8 cellular contexts compared by ENCODE assay signal in the genomic region with DNA sequence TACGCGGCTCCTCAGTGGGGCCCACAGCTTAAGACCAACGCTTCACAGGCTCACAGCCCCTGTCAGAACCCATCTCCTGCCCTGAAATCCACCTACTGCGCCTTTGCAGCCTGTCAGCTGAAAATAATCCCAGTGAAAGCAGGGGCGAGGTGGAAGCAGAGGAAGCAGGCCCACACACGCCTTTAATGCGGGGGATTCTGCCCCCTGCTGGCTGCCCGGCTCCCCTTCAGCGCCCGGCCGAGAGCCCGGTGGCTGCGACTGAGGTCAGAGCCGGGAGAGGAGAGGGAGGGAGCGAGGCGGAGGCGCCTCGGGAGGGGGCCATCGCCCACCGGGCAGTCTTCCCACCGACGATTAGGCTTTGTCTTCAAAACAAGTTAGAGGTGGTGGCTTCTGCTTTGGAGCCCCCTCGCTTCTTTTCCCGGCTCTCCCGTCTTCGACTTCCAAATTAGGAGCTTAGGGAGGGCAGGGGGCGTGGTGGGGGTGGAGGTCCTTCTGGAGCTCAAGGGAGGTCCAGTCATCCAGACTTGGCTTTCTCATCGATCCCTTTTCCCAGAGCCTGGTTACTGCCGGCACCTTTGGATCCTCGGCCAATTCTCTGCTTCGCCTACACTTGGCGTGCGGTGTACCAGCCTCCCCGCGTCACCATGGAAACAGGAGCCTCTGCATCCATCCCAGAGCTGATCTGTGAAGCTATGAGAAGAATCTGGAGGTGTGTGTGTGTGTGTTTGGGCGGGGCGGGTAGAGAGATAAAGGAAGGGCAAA. TPM values are rescaled to one million over a fixed set of nuclear protein-coding genes. Genes with fewer than 3 reads are reported as not detected.
DNase-seq lines count a peak whose midpoint lies in the region; ATAC-seq and TF ChIP-seq lines count a peak whose summit lies in the region.

No MANE protein-coding gene starts in this region.

- H3K9me3 ChIP-seq in Peyer's patch: no peaks in the 10 kb centered on the region

- H3K36me3 Mint-ChIP-seq in natural killer cell: no peaks in the 10 kb centered on the region

- H3K4me1 ChIP-seq in Peyer's patch: peaks cover 0 to 7% (median 2%) of the 10 kb centered on the region in 4 donors

- H3K4me3 Mint-ChIP-seq in natural killer cell: no peak overlapping the region

- H3K27ac ChIP-seq in Peyer's patch: no peak overlapping the region

- H3K27me3 Mint-ChIP-seq in natural killer cell (ENCODE audit: low read depth in 2 of 2): peaks cover 7 to 18% of the 10 kb centered on the region in 2 donors

- intact Hi-C loops in natural killer cell (cut with micrococcal nuclease): loop anchor here (1.0 to 5.0 kb wide), 2 partner anchors 38 to 139 kb away; no protein-coding TSS in a partner anchor

- peaks cover 0 to 5% of the 10 kb centered on the region in 2 donors for H3K4me1 Mint-ChIP-seq in natural killer cell

- ATAC-seq in natural killer cell: peak; percentile 83 to 99 (median 98)

- H3K4me3 ChIP-seq in Peyer's patch: peak overlapping the region; percentile 2 to 20 (median 11)

- H3K36me3 ChIP-seq in Peyer's patch: no peaks in the 10 kb centered on the region

- TF ChIP-seq CTCF in Peyer's patch (IDR thresholded peaks at IDR 0.05) (peak; percentile 64 to 92 (median 90)), natural killer cell (IDR thresholded peaks at IDR 0.05) (peak; percentile 90)

- TF ChIP-seq POLR2A in Peyer's patch (IDR thresholded peaks at IDR 0.05): no peak

- H3K27me3 ChIP-seq in Peyer's patch: no peaks in the 10 kb centered on the region

- DNase-seq in DMS 273 (lab: John Stamatoyannopoulos, UW; ENCODE audit: unreplicated experiment): peak; percentile 82
- DNase-seq in DMS 273 treated with DMSO at 0.1 percent for 48 hours (lab: John Stamatoyannopoulos, UW): no peak
- DNase-seq in KBM-7: peak; percentile 88
- DNase-seq in Peyer's patch: peak; percentile 61 to 89 (median 88)
- peak; percentile 50 for DNase-seq in activated T-helper 1 cell treated with Interleukin-2 at 50 U/mL for 16 hours (ENCODE audit: low read depth)
- DNase-seq in fibroblast of peridontal ligament (ENCODE audit: extremely low read depth): peak; percentile 65
- DNase-seq in natural killer cell: peak; percentile 70
- DNase-seq in stimulated activated CD8-positive, alpha-beta memory T cell treated with anti-CD3 and anti-CD28 coated beads, Interleukin-7, amount 100 ng/mL, for 48 hours (ENCODE audit: extremely low read depth in 1 of 2, low read depth in 1 of 2): peak; percentile 53 to 55

- no peak overlapping the region for H3K27ac Mint-ChIP-seq in natural killer cell

- H3K9me3 Mint-ChIP-seq in natural killer cell: no peaks in the 10 kb centered on the region

- in situ Hi-C loops in KBM-7 (cut with MboI; ENCODE audit: low pct_unique_long_range_greater_than_20kb, low sequenced_read_pairs): no loop called here

RNA-seq across cellular contexts. Expression of gene RND1, which starts 25.2 kb away (rescaled TPM):
- total RNA-seq in Peyer's patch (1 to 10 TPM in 2 of 4 donors, under 1 TPM in 1, not detected in 1; 0.80 to 2.2 (median 1.6) TPM), natural killer cell (1 to 10 TPM; 1.7 to 6.8 (median 5.6) TPM)

RNA-seq across cellular contexts. Expression of gene FKBP11, which starts 34.5 kb away (rescaled TPM):
- total RNA-seq in Peyer's patch (10 to 100 TPM in 2 of 4 donors, 1 to 10 TPM in 2; 7.5 to 26.9 (median 12.6) TPM), natural killer cell (100 to 1,000 TPM; 156 to 228 (median 218) TPM)

RNA-seq across cellular contexts. Expression of gene DDX23, which starts 38.9 kb away (rescaled TPM):
- 100 to 1,000 TPM in 2 of 4 donors, 10 to 100 TPM in 2; 68.0 to 143 (median 104) TPM for total RNA-seq in Peyer's patch
- total RNA-seq in natural killer cell: 100 to 1,000 TPM in 2 of 3 donors, 10 to 100 TPM in 1; 96.0 to 123 (median 104) TPM

Comparison
In these comparisons a context has a peak if more than half of its experiments do, and no peak if none do; other contexts are left out.
1. RNA of gene FKBP11, which starts 34.5 kb away (total RNA-seq): 156 to 228 TPM in natural killer cell; 7.5 to 26.9 TPM in Peyer's patch; every median in the first group is over 4 times any median in the second.